33 cellular contexts compared by ENCODE assay signal in genomic region chr20:18609741-18610140, GRCh38.
"Had no signal": no experiment of that assay in that cellular context is flagged by ENCODE, and none has a peak within 500 bp of the region (broad histone marks: within the 10 kb centered on the region; RNA-seq: fewer than 3 reads in every experiment).

No MANE protein-coding gene starts in this region.

- H3K4me3 ChIP-seq: cardiac muscle cell, PC-9 had no signal

- DNase-seq: activated CD4-positive, alpha-beta T cell treated with anti-CD3 and anti-CD28 coated beads for 1 hour; activated CD4-positive, alpha-beta T cell treated with anti-CD3 and anti-CD28 coated beads, Interleukin-2, amount 10 ng/mL, durations not matched to agents 24 days and 14 days; activated CD4-positive, alpha-beta T cell treated with anti-CD3 and anti-CD28 coated beads, Interleukin-2, amount 50 U/mL, for 4 hours; activated CD4-positive, CD25-positive, alpha-beta regulatory T cell; activated CD8-positive, alpha-beta T cell treated with anti-CD3 and anti-CD28 coated beads, Interleukin-2, amount 10 ng/mL, durations not matched to agents 7 days and 5 days; activated effector memory CD4-positive, alpha-beta T cell treated with Interleukin-2 at 50 U/mL for 16 hours; activated naive CD4-positive, alpha-beta T cell treated with anti-CD3 and anti-CD28 coated beads, Interleukin-2, amount 10 ng/mL, durations not matched to agents 7 days and 5 days; activated naive CD8-positive, alpha-beta T cell treated with anti-CD3 and anti-CD28 coated beads, Interleukin-2, amount 50 U/mL, for 24 hours; activated T-cell treated with anti-CD3 and anti-CD28 coated beads, Interleukin-2, amount 50 U/mL, for 4 hours; anterior cingulate cortex; cerebellar nuclear complex; Kasumi-1; KG1; NCI-H1092 treated with DMSO at 0.1 percent for 48 hours; NCI-H1417; NCI-H146; NCI-H187; NCI-H2029 treated with DMSO at 0.1 percent for 48 hours; NCI-H2107; NCI-H2171; NCI-H2227 treated with DMSO at 0.1 percent for 48 hours; NCI-H446; NCI-H524; NK-92 treated with Interleukin-12 subunit alpha and Interleukin-12 subunit beta, amount 100 ng/mL, for 24 hours; PC-9; Right ventricle myocardium superior; SW 1271; T-helper 1 cell; T1000; WERI-Rb-1 had no signal

- H3K27me3 Mint-ChIP-seq: activated CD4-positive, alpha-beta T cell treated with anti-CD3 and anti-CD28 coated beads, Interleukin-2, amount 10 ng/mL, durations not matched to agents 24 days and 14 days; activated naive CD4-positive, alpha-beta T cell treated with anti-CD3 and anti-CD28 coated beads, Interleukin-2, amount 10 ng/mL, durations not matched to agents 7 days and 5 days; activated naive CD8-positive, alpha-beta T cell; activated naive CD8-positive, alpha-beta T cell treated with anti-CD3 and anti-CD28 coated beads, Interleukin-2, amount 50 U/mL, for 24 hours; brain had no signal

- H3K36me3 ChIP-seq: cardiac muscle cell, WERI-Rb-1 had no signal

- H3K4me3 Mint-ChIP-seq: activated CD4-positive, alpha-beta T cell treated with anti-CD3 and anti-CD28 coated beads, Interleukin-2, amount 10 ng/mL, durations not matched to agents 24 days and 14 days; activated CD8-positive, alpha-beta T cell treated with anti-CD3 and anti-CD28 coated beads, Interleukin-2, amount 10 ng/mL, durations not matched to agents 7 days and 5 days; activated naive CD4-positive, alpha-beta T cell treated with anti-CD3 and anti-CD28 coated beads, Interleukin-2, amount 10 ng/mL, durations not matched to agents 7 days and 5 days; activated naive CD8-positive, alpha-beta T cell; activated naive CD8-positive, alpha-beta T cell treated with anti-CD3 and anti-CD28 coated beads, Interleukin-2, amount 50 U/mL, for 24 hours; activated T-cell treated with anti-CD3 and anti-CD28 coated beads, Interleukin-2, amount 50 U/mL, for 4 hours; brain had no signal

- H3K27ac ChIP-seq: cardiac muscle cell, PC-9, WERI-Rb-1 had no signal

- ATAC-seq: activated CD8-positive, alpha-beta T cell treated with anti-CD3 and anti-CD28 coated beads, Interleukin-2, amount 10 ng/mL, durations not matched to agents 7 days and 5 days; activated naive CD8-positive, alpha-beta T cell treated with anti-CD3 and anti-CD28 coated beads, Interleukin-2, amount 50 U/mL, for 24 hours; activated T-cell treated with anti-CD3 and anti-CD28 coated beads, Interleukin-2, amount 50 U/mL, for 4 hours had no signal

- H3K27me3 ChIP-seq: cardiac muscle cell had no signal

- H3K4me1 Mint-ChIP-seq: activated naive CD4-positive, alpha-beta T cell treated with anti-CD3 and anti-CD28 coated beads, Interleukin-2, amount 10 ng/mL, durations not matched to agents 7 days and 5 days had no signal

- H3K36me3 Mint-ChIP-seq: activated naive CD4-positive, alpha-beta T cell treated with anti-CD3 and anti-CD28 coated beads, Interleukin-2, amount 10 ng/mL, durations not matched to agents 7 days and 5 days had no signal

- H3K4me2 ChIP-seq: PC-9 had no signal

- H2AFZ ChIP-seq: PC-9 had no signal

- H3K27ac Mint-ChIP-seq: activated CD4-positive, alpha-beta T cell treated with anti-CD3 and anti-CD28 coated beads, Interleukin-2, amount 10 ng/mL, durations not matched to agents 24 days and 14 days; activated CD8-positive, alpha-beta T cell treated with anti-CD3 and anti-CD28 coated beads, Interleukin-2, amount 10 ng/mL, durations not matched to agents 7 days and 5 days; activated naive CD4-positive, alpha-beta T cell treated with anti-CD3 and anti-CD28 coated beads, Interleukin-2, amount 10 ng/mL, durations not matched to agents 7 days and 5 days; activated naive CD8-positive, alpha-beta T cell; activated naive CD8-positive, alpha-beta T cell treated with anti-CD3 and anti-CD28 coated beads, Interleukin-2, amount 50 U/mL, for 24 hours; brain had no signal

- H3K9me3 Mint-ChIP-seq: activated CD4-positive, alpha-beta T cell treated with anti-CD3 and anti-CD28 coated beads, Interleukin-2, amount 10 ng/mL, durations not matched to agents 24 days and 14 days; activated naive CD4-positive, alpha-beta T cell treated with anti-CD3 and anti-CD28 coated beads, Interleukin-2, amount 10 ng/mL, durations not matched to agents 7 days and 5 days; activated naive CD8-positive, alpha-beta T cell treated with anti-CD3 and anti-CD28 coated beads, Interleukin-2, amount 50 U/mL, for 24 hours; activated T-cell treated with anti-CD3 and anti-CD28 coated beads, Interleukin-2, amount 50 U/mL, for 4 hours had no signal
